ENCODE assay signal across 8 cellular contexts in the genomic region with DNA sequence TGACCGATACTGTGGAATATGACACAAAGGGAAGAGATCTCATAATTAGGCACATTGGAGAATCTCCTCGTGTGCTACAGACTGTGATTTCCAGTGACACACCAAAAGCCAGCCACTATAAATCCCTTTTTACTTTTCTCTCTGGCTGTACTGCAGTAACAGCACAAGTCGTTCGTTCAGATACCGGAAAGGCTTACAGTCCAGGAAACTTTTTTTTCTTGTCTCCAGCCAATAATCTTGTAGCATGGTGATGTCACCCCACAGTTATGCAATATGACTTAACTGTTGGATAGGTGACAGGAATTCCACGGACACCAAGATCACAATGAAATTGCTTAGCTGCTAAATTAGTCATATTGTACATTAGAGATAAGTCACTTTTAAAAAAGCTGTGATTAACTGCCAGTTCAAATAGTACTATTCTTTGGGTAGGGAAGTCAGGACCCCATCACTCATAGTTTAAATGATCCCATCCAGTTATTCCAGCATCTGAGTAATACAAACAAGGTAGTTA. TPM values are rescaled to one million over a fixed set of nuclear protein-coding genes. Genes with fewer than 3 reads are reported as not detected.
DNase-seq lines count a peak whose midpoint lies in the region; ATAC-seq and TF ChIP-seq lines count a peak whose summit lies in the region.

No MANE protein-coding gene starts in this region.

- no peaks in the 10 kb centered on the region for H3K27me3 ChIP-seq in esophagus muscularis mucosa
- H3K27me3 ChIP-seq in neural progenitor cell = no peaks in the 10 kb centered on the region

- H3K9me3 Mint-ChIP-seq in neural progenitor cell = no peaks in the 10 kb centered on the region

- no peak overlapping the region for H3K4me3 Mint-ChIP-seq in neural progenitor cell

- 9% methylated on average over 6 of the region's 6 CpGs for WGBS in esophagus muscularis mucosa

- H3F3A ChIP-seq in neural progenitor cell (ENCODE audit: low read depth) = peaks cover 15% of the 10 kb centered on the region

- no peaks in the 10 kb centered on the region for H3K79me2 ChIP-seq in neural progenitor cell (ENCODE audit: low read depth)

- H3K36me3 ChIP-seq in esophagus muscularis mucosa = no peaks in the 10 kb centered on the region
- H3K36me3 ChIP-seq in neural progenitor cell = no peaks in the 10 kb centered on the region

- TF ChIP-seq POLR2A in esophagus muscularis mucosa (IDR thresholded peaks at IDR 0.05; ENCODE audit: low read depth) = peak; percentile 17

- no peak for TF ChIP-seq CTCF in esophagus muscularis mucosa (IDR thresholded peaks at IDR 0.05)
- no peak for TF ChIP-seq CTCF in neural progenitor cell (IDR thresholded peaks at IDR 0.05)

- H3K9ac ChIP-seq in neural progenitor cell = no peak overlapping the region

- no peaks in the 10 kb centered on the region for H3K36me3 Mint-ChIP-seq in neural progenitor cell

- no peak overlapping the region for H2AFZ ChIP-seq in neural progenitor cell (replicated peaks)

- H3K27ac ChIP-seq in esophagus muscularis mucosa (replicated peaks in 1 of 4) = peak overlapping the region; percentile 83 to 86 (median 84)
- H3K27ac ChIP-seq in neural progenitor cell = peak overlapping the region; percentile 74

- peak overlapping the region; percentile 38 for H3K27ac Mint-ChIP-seq in neural progenitor cell

- no peaks in the 10 kb centered on the region for H3K9me3 ChIP-seq in esophagus muscularis mucosa
- no peaks in the 10 kb centered on the region for H3K9me3 ChIP-seq in neural progenitor cell (ENCODE audit: low read depth)

- TF ChIP-seq EP300 in esophagus muscularis mucosa (IDR thresholded peaks at IDR 0.05) = no peak

- no peak for ATAC-seq in HG03354 (IDR thresholded peaks at IDR 0.05; ENCODE audit: poor library complexity, severe bottlenecking, unreplicated experiment)
- no peak for ATAC-seq in HG03439 (IDR thresholded peaks at IDR 0.05; ENCODE audit: unreplicated experiment)
- ATAC-seq in HG03097 (IDR thresholded peaks at IDR 0.05; ENCODE audit: low FRiP score, unreplicated experiment) = no peak

- DNase-seq in DMS 273 treated with DMSO at 0.1 percent for 48 hours (lab: John Stamatoyannopoulos, UW) = peak; percentile 23
- DNase-seq in esophagus muscularis mucosa (ENCODE audit: extremely low spot score) = no peak
- peak; percentile 33 for DNase-seq in neural progenitor cell (ENCODE audit: low spot score)
- DNase-seq in activated CD8-positive, alpha-beta memory T cell treated with anti-CD3 and anti-CD28 coated beads, Interleukin-2, amount 50 U/mL, for 4 hours = no peak

- peaks cover 30 to 35% (median 30%) of the 10 kb centered on the region in 4 donors for H3K4me1 ChIP-seq in esophagus muscularis mucosa
- peaks cover 43% of the 10 kb centered on the region for H3K4me1 ChIP-seq in neural progenitor cell

- H4K20me1 ChIP-seq in neural progenitor cell (ENCODE audit: low read depth) = no peaks in the 10 kb centered on the region

- peak overlapping the region; percentile 33 to 51 (median 44) for H3K4me3 ChIP-seq in esophagus muscularis mucosa
- no peak overlapping the region for H3K4me3 ChIP-seq in neural progenitor cell

- intact Hi-C loops in esophagus muscularis mucosa (cut with DNase I) = loop anchor here (2.0 to 10.0 kb wide), 2 partner anchors 39 to 137 kb away; no protein-coding TSS in a partner anchor

- peak overlapping the region; percentile 15 for H3K4me2 ChIP-seq in neural progenitor cell

- H3K4me1 Mint-ChIP-seq in neural progenitor cell = peaks cover 24% of the 10 kb centered on the region

- H3K27me3 Mint-ChIP-seq in neural progenitor cell (ENCODE audit: insufficient read depth, low read depth) = no peaks in the 10 kb centered on the region

TF ChIP-seq in PFSK-1, 5 proteins besides CTCF, POLR2A, EP300 and RAD21:
- TF ChIP-seq POLR2AphosphoS5 (IDR thresholded peaks at IDR 0.05; ENCODE audit: low read depth, low read length) = 0 out of 2 replicates have a peak, but pooled peaks have one; percentile 27
- 0 out of 2 replicates have a peak, but pooled peaks have one; percentile 27 for TF ChIP-seq SIN3A (IDR thresholded peaks at IDR 0.05; ENCODE audit: borderline replicate concordance, insufficient read depth, low read length)
- no peak for TF ChIP-seq FOXP2 (optimal IDR thresholded peaks at IDR 0.05; ENCODE audit: borderline replicate concordance, extremely low read depth, extremely low read length, insufficient read depth)
- TF ChIP-seq, protein P1, sequence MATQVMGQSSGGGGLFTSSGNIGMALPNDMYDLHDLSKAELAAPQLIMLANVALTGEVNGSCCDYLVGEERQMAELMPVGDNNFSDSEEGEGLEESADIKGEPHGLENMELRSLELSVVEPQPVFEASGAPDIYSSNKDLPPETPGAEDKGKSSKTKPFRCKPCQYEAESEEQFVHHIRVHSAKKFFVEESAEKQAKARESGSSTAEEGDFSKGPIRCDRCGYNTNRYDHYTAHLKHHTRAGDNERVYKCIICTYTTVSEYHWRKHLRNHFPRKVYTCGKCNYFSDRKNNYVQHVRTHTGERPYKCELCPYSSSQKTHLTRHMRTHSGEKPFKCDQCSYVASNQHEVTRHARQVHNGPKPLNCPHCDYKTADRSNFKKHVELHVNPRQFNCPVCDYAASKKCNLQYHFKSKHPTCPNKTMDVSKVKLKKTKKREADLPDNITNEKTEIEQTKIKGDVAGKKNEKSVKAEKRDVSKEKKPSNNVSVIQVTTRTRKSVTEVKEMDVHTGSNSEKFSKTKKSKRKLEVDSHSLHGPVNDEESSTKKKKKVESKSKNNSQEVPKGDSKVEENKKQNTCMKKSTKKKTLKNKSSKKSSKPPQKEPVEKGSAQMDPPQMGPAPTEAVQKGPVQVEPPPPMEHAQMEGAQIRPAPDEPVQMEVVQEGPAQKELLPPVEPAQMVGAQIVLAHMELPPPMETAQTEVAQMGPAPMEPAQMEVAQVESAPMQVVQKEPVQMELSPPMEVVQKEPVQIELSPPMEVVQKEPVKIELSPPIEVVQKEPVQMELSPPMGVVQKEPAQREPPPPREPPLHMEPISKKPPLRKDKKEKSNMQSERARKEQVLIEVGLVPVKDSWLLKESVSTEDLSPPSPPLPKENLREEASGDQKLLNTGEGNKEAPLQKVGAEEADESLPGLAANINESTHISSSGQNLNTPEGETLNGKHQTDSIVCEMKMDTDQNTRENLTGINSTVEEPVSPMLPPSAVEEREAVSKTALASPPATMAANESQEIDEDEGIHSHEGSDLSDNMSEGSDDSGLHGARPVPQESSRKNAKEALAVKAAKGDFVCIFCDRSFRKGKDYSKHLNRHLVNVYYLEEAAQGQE (IDR thresholded peaks at IDR 0.05; ENCODE audit: insufficient read depth in 1 of 2, low read depth in 2 of 2, low read length in 2 of 2) = no peak

RNA-seq across cellular contexts. Expression of a gene that starts 36.3 kb away (rescaled TPM):
- 12.9 TPM for polyA plus RNA-seq in PFSK-1 (2012; ENCODE audit: insufficient read length, low read depth)
- total RNA-seq in esophagus muscularis mucosa (10 to 100 TPM; 19.1 to 27.1 (median 21.2) TPM), neural progenitor cell (ENCODE audit: low replicate concordance) (15.4 and 18.7 TPM in 2 replicates)

Comparison
In these comparisons a context has a peak if more than half of its experiments do, and no peak if none do; other contexts are left out.
1. DNase-seq: peak in DMS 273 treated with DMSO at 0.1 percent for 48 hours (single experiment) and neural progenitor cell (single experiment); none in esophagus muscularis mucosa (single experiment) and activated CD8-positive, alpha-beta memory T cell treated with anti-CD3 and anti-CD28 coated beads, Interleukin-2, amount 50 U/mL, for 4 hours (single experiment).